In genomic region chr18:48517048-48517447, GRCh38 we compare ENCODE assay signal across 30 cellular contexts.
"Had no signal": no experiment of that assay in that cellular context is flagged by ENCODE, and none has a peak within 500 bp of the region (broad histone marks: within the 10 kb centered on the region; RNA-seq: fewer than 3 reads in every experiment).

No MANE protein-coding gene starts in this region.

- H3K4me3 ChIP-seq: coronary artery, dorsolateral prefrontal cortex, esophagus muscularis mucosa, gastrocnemius medialis, heart left ventricle had no signal

- H3K4me3 Mint-ChIP-seq: activated CD4-positive, alpha-beta T cell treated with anti-CD3 and anti-CD28 coated beads for 36 hours; activated CD4-positive, alpha-beta T cell treated with anti-CD3 and anti-CD28 coated beads, Interleukin-2, amount 10 ng/mL, durations not matched to agents 7 days and 5 days; activated CD8-positive, alpha-beta T cell treated with anti-CD3 and anti-CD28 coated beads for 36 hours; activated naive CD8-positive, alpha-beta T cell; activated T-cell treated with anti-CD3 and anti-CD28 coated beads, Interleukin-2, amount 50 U/mL, for 4 hours; activated T-helper 17 cell treated with anti-CD3 and anti-CD28 coated beads, Interleukin-2, amount 50 U/mL, for 72 hours; central memory CD8-positive, alpha-beta T cell; dendritic cell treated with granulocyte-macrophage colony-stimulating factor and Interleukin-4, amounts not matched to agents 40 ng/mL and 50 ng/mL, for 4 days; effector memory CD8-positive, alpha-beta T cell had no signal

- H3K27ac Mint-ChIP-seq: activated CD4-positive, alpha-beta T cell treated with anti-CD3 and anti-CD28 coated beads for 36 hours; activated CD4-positive, alpha-beta T cell treated with anti-CD3 and anti-CD28 coated beads, Interleukin-2, amount 10 ng/mL, durations not matched to agents 7 days and 5 days; activated CD8-positive, alpha-beta T cell treated with anti-CD3 and anti-CD28 coated beads for 36 hours; activated naive CD8-positive, alpha-beta T cell; activated T-helper 17 cell treated with anti-CD3 and anti-CD28 coated beads, Interleukin-2, amount 50 U/mL, for 72 hours; dendritic cell treated with granulocyte-macrophage colony-stimulating factor and Interleukin-4, amounts not matched to agents 40 ng/mL and 50 ng/mL, for 4 days; effector memory CD8-positive, alpha-beta T cell had no signal

- H3K36me3 Mint-ChIP-seq: activated naive CD8-positive, alpha-beta T cell had no signal

- H3K4me1 Mint-ChIP-seq: activated CD4-positive, alpha-beta T cell treated with anti-CD3 and anti-CD28 coated beads for 36 hours; activated CD4-positive, alpha-beta T cell treated with anti-CD3 and anti-CD28 coated beads, Interleukin-2, amount 10 ng/mL, durations not matched to agents 7 days and 5 days; activated T-helper 17 cell treated with anti-CD3 and anti-CD28 coated beads, Interleukin-2, amount 50 U/mL, for 72 hours; central memory CD8-positive, alpha-beta T cell had no signal

- H3K9me3 Mint-ChIP-seq: activated CD4-positive, alpha-beta T cell treated with anti-CD3 and anti-CD28 coated beads, Interleukin-2, amount 10 ng/mL, durations not matched to agents 7 days and 5 days; activated CD8-positive, alpha-beta T cell treated with anti-CD3 and anti-CD28 coated beads for 36 hours; activated T-cell treated with anti-CD3 and anti-CD28 coated beads, Interleukin-2, amount 50 U/mL, for 4 hours; activated T-helper 17 cell treated with anti-CD3 and anti-CD28 coated beads, Interleukin-2, amount 50 U/mL, for 72 hours; central memory CD8-positive, alpha-beta T cell; dendritic cell treated with granulocyte-macrophage colony-stimulating factor and Interleukin-4, amounts not matched to agents 40 ng/mL and 50 ng/mL, for 4 days; effector memory CD8-positive, alpha-beta T cell had no signal

- ATAC-seq: activated CD4-positive, alpha-beta T cell treated with anti-CD3 and anti-CD28 coated beads for 36 hours; activated CD8-positive, alpha-beta T cell treated with anti-CD3 and anti-CD28 coated beads for 36 hours; activated T-cell treated with anti-CD3 and anti-CD28 coated beads, Interleukin-2, amount 50 U/mL, for 4 hours; activated T-helper 17 cell treated with anti-CD3 and anti-CD28 coated beads, Interleukin-2, amount 50 U/mL, for 72 hours; effector memory CD8-positive, alpha-beta T cell; foreskin keratinocyte; gastrocnemius medialis; heart left ventricle had no signal

- DNase-seq: activated CD4-positive, alpha-beta T cell treated with anti-CD3 and anti-CD28 coated beads for 36 hours; activated CD4-positive, alpha-beta T cell treated with anti-CD3 and anti-CD28 coated beads, Interleukin-2, amount 10 ng/mL, durations not matched to agents 7 days and 5 days; activated CD4-positive, alpha-beta T cell treated with anti-CD3 and anti-CD28 coated beads, Interleukin-2, amount 50 U/mL, for 48 hours; activated CD4-positive, CD25-positive, alpha-beta regulatory T cell; activated CD4-positive, CD25-positive, alpha-beta regulatory T cell treated with anti-CD3 and anti-CD28 coated beads, Interleukin-2, amount 50 U/mL, for 72 hours; activated CD8-positive, alpha-beta memory T cell treated with anti-CD3 and anti-CD28 coated beads for 24 hours; activated CD8-positive, alpha-beta T cell treated with anti-CD3 and anti-CD28 coated beads for 36 hours; activated effector memory CD4-positive, alpha-beta T cell treated with Interleukin-2 at 50 U/mL for 16 hours; activated gamma-delta T cell treated with Interleukin-2 at 50 U/mL for 16 hours; activated naive CD4-positive, alpha-beta T cell treated with anti-CD3 and anti-CD28 coated beads, Interleukin-2, amount 50 U/mL, for 16 hours; activated naive CD4-positive, alpha-beta T cell treated with Interleukin-2 at 50 U/mL for 16 hours; activated T-cell treated with anti-CD3 and anti-CD28 coated beads, Interleukin-2, amount 50 U/mL, for 4 hours; amniotic stem cell; anterior cingulate cortex; brain microvascular endothelial cell; dorsolateral prefrontal cortex; effector CD4-positive, alpha-beta T cell; effector memory CD8-positive, alpha-beta T cell; erythroblast; foreskin keratinocyte; gastrocnemius medialis; glutamatergic neuron; heart left ventricle; T-helper 2 cell had no signal
